In genomic region chr16:20683812-20684211, GRCh38 we compare ENCODE assay signal across 1 cellular context.
A peak's percentile ranks its signal among the peaks of the same experiment; 100 is the strongest.
TF ChIP-seq lines count a peak whose summit lies in the region.

No MANE protein-coding gene starts in this region.

TF ChIP-seq in K562, 482 proteins besides CTCF, POLR2A, EP300 and RAD21 (continued from another document):
- TF ChIP-seq, protein P1, sequence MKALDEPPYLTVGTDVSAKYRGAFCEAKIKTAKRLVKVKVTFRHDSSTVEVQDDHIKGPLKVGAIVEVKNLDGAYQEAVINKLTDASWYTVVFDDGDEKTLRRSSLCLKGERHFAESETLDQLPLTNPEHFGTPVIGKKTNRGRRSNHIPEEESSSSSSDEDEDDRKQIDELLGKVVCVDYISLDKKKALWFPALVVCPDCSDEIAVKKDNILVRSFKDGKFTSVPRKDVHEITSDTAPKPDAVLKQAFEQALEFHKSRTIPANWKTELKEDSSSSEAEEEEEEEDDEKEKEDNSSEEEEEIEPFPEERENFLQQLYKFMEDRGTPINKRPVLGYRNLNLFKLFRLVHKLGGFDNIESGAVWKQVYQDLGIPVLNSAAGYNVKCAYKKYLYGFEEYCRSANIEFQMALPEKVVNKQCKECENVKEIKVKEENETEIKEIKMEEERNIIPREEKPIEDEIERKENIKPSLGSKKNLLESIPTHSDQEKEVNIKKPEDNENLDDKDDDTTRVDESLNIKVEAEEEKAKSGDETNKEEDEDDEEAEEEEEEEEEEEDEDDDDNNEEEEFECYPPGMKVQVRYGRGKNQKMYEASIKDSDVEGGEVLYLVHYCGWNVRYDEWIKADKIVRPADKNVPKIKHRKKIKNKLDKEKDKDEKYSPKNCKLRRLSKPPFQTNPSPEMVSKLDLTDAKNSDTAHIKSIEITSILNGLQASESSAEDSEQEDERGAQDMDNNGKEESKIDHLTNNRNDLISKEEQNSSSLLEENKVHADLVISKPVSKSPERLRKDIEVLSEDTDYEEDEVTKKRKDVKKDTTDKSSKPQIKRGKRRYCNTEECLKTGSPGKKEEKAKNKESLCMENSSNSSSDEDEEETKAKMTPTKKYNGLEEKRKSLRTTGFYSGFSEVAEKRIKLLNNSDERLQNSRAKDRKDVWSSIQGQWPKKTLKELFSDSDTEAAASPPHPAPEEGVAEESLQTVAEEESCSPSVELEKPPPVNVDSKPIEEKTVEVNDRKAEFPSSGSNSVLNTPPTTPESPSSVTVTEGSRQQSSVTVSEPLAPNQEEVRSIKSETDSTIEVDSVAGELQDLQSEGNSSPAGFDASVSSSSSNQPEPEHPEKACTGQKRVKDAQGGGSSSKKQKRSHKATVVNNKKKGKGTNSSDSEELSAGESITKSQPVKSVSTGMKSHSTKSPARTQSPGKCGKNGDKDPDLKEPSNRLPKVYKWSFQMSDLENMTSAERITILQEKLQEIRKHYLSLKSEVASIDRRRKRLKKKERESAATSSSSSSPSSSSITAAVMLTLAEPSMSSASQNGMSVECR (CRISPR knock-in tag; IDR thresholded peaks at IDR 0.05) = no peak
- TF ChIP-seq NR4A1 (CRISPR knock-in tag; IDR thresholded peaks at IDR 0.05) (no peak), NR4A1 (tag; IDR thresholded peaks at IDR 0.05) (no peak), SMARCE1 (IDR thresholded peaks at IDR 0.05) (0 out of 2 replicates have a peak, but pooled peaks have one; percentile 20), DIDO1 (tag; IDR thresholded peaks at IDR 0.05; ENCODE audit: low read depth) (no peak), ARHGAP35 (IDR thresholded peaks at IDR 0.05; ENCODE audit: partially characterized antibody) (no peak), TGIF2 (CRISPR knock-in tag; IDR thresholded peaks at IDR 0.05) (no peak)
- TF ChIP-seq, protein P2, sequence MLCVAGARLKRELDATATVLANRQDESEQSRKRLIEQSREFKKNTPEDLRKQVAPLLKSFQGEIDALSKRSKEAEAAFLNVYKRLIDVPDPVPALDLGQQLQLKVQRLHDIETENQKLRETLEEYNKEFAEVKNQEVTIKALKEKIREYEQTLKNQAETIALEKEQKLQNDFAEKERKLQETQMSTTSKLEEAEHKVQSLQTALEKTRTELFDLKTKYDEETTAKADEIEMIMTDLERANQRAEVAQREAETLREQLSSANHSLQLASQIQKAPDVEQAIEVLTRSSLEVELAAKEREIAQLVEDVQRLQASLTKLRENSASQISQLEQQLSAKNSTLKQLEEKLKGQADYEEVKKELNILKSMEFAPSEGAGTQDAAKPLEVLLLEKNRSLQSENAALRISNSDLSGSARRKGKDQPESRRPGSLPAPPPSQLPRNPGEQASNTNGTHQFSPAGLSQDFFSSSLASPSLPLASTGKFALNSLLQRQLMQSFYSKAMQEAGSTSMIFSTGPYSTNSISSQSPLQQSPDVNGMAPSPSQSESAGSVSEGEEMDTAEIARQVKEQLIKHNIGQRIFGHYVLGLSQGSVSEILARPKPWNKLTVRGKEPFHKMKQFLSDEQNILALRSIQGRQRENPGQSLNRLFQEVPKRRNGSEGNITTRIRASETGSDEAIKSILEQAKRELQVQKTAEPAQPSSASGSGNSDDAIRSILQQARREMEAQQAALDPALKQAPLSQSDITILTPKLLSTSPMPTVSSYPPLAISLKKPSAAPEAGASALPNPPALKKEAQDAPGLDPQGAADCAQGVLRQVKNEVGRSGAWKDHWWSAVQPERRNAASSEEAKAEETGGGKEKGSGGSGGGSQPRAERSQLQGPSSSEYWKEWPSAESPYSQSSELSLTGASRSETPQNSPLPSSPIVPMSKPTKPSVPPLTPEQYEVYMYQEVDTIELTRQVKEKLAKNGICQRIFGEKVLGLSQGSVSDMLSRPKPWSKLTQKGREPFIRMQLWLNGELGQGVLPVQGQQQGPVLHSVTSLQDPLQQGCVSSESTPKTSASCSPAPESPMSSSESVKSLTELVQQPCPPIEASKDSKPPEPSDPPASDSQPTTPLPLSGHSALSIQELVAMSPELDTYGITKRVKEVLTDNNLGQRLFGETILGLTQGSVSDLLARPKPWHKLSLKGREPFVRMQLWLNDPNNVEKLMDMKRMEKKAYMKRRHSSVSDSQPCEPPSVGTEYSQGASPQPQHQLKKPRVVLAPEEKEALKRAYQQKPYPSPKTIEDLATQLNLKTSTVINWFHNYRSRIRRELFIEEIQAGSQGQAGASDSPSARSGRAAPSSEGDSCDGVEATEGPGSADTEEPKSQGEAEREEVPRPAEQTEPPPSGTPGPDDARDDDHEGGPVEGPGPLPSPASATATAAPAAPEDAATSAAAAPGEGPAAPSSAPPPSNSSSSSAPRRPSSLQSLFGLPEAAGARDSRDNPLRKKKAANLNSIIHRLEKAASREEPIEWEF (CRISPR knock-in tag; IDR thresholded peaks at IDR 0.05) = no peak
